Comparison of ENCODE assay signal across 1 cellular context in the genomic region with DNA sequence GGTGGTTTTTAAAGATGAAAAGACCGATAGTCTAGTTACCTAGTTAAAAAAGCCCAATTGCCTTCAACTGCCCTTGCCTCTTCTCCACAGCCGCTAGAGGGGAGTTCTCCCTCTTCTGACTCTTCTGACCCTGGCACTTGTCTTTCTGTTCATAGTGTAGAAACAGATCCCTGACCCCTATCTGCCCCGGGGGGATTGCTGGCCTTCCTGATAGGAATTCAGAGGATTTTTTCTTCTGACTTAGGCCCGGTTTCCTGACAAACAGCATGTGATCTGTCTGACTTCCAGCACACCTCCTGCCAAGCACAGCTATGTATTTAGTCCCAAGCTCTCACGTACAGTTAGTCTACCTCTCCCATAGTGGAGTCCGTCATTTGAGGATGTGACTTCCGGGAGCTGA.
TF ChIP-seq lines count a peak whose summit lies in the region.

No MANE protein-coding gene starts in this region.

TF ChIP-seq in HepG2, 621 proteins besides CTCF, POLR2A, EP300 and RAD21:
- TF ChIP-seq ISL2 (CRISPR knock-in tag; IDR thresholded peaks at IDR 0.05) (no peak), RARA (CRISPR knock-in tag; IDR thresholded peaks at IDR 0.05) (peak; percentile 39; the same call in 1 of the 2 replicates)
